11 cellular contexts compared by ENCODE assay signal in genomic region chr6:4914412-4915159, GRCh38.
DNase-seq lines count a peak whose midpoint lies in the region; ATAC-seq, FAIRE-seq and TF ChIP-seq lines count a peak whose summit lies in the region.
"Had no signal": no experiment of that assay in that cellular context is flagged by ENCODE, and none has a peak within 500 bp of the region (broad histone marks: within the 10 kb centered on the region; RNA-seq: fewer than 3 reads in every experiment).

No MANE protein-coding gene starts in this region.

- H3K9me3 ChIP-seq in astrocyte (ENCODE audit: insufficient read depth, low read depth, low read length) (no peaks in the 10 kb centered on the region), stomach smooth muscle (ENCODE audit: control insufficient read depth in 2 of 2, low read length in 2 of 2) (no peaks in the 10 kb centered on the region)
- H3K9me3 ChIP-seq: BE2C had no signal

- no peak for FAIRE-seq in astrocyte (lab: Jason Lieb, UNC)
- FAIRE-seq: GM12892 had no signal

- H3K4me3 Mint-ChIP-seq in activated T-cell treated with anti-CD3 and anti-CD28 coated beads, Interleukin-2, amount 50 U/mL, for 24 hours: no peak overlapping the region
- H3K4me3 Mint-ChIP-seq in astrocyte (ENCODE audit: unreplicated experiment): no peak overlapping the region

- peaks cover 65% of the 10 kb centered on the region for H3K4me1 Mint-ChIP-seq in activated T-cell treated with anti-CD3 and anti-CD28 coated beads, Interleukin-2, amount 50 U/mL, for 24 hours (ENCODE audit: low read depth)
- H3K4me1 Mint-ChIP-seq in astrocyte (ENCODE audit: low read depth, unreplicated experiment): peaks cover 39% of the 10 kb centered on the region

- H3K9me3 Mint-ChIP-seq in activated T-cell treated with anti-CD3 and anti-CD28 coated beads, Interleukin-2, amount 50 U/mL, for 24 hours: no peaks in the 10 kb centered on the region
- no peaks in the 10 kb centered on the region for H3K9me3 Mint-ChIP-seq in astrocyte (ENCODE audit: unreplicated experiment)

- no peak overlapping the region for H2AFZ ChIP-seq in astrocyte (ENCODE audit: low read depth, low read length)

- no peaks in the 10 kb centered on the region for H3K27me3 Mint-ChIP-seq in activated T-cell treated with anti-CD3 and anti-CD28 coated beads, Interleukin-2, amount 50 U/mL, for 24 hours
- H3K27me3 Mint-ChIP-seq in astrocyte (ENCODE audit: low read depth, unreplicated experiment): no peaks in the 10 kb centered on the region

- H3K4me3 ChIP-seq in astrocyte (ENCODE audit: insufficient read depth, low read depth, low read length) (no peak overlapping the region), stomach smooth muscle (ENCODE audit: low read length in 2 of 2) (peak overlapping the region; percentile 3 to 52)

- no peak overlapping the region for H3K27ac ChIP-seq in astrocyte (ENCODE audit: low read depth, low read length)
- H3K27ac ChIP-seq in stomach smooth muscle (ENCODE audit: low read length): no peak overlapping the region
- H3K27ac ChIP-seq: VCaP had no signal

- peak; percentile 51 for DNase-seq in activated T-cell treated with anti-CD3 and anti-CD28 coated beads, Interleukin-2, amount 50 U/mL, for 24 hours
- DNase-seq in activated T-cell treated with anti-CD3 and anti-CD28 coated beads for 4 hours (no peak), astrocyte (ENCODE audit: low read depth) (peak; percentile 48), kidney tubule cell (ENCODE audit: low spot score) (peak; percentile 60), G401 (ENCODE audit: low spot score) (no peak), dermis blood vessel endothelial cell (no peak)
- DNase-seq: BE2C had no signal

- peaks cover 3% of the 10 kb centered on the region for H3K4me1 ChIP-seq in astrocyte (ENCODE audit: insufficient read depth, low read length)
- peaks cover 17% of the 10 kb centered on the region for H3K4me1 ChIP-seq in stomach smooth muscle (ENCODE audit: control insufficient read depth, insufficient read depth, low read length)
- H3K4me1 ChIP-seq: BE2C had no signal

- H3K27ac Mint-ChIP-seq in activated T-cell treated with anti-CD3 and anti-CD28 coated beads, Interleukin-2, amount 50 U/mL, for 24 hours: peak overlapping the region; percentile 74
- H3K27ac Mint-ChIP-seq in astrocyte (ENCODE audit: unreplicated experiment): peak overlapping the region; percentile 13

- H4K20me1 ChIP-seq in astrocyte (ENCODE audit: insufficient read depth, low read length): peaks cover 58% of the 10 kb centered on the region

- peaks cover 14% of the 10 kb centered on the region for H3K79me2 ChIP-seq in astrocyte (ENCODE audit: insufficient read depth, low read length)

- H3K27me3 ChIP-seq in astrocyte (ENCODE audit: insufficient read depth, low read length) (no peaks in the 10 kb centered on the region), stomach smooth muscle (ENCODE audit: control insufficient read depth in 1 of 2, insufficient read depth in 2 of 2, low read length in 2 of 2) (no peaks in the 10 kb centered on the region)
- H3K27me3 ChIP-seq: BE2C had no signal

- in situ Hi-C loops in G401 (cut with HindIII; ENCODE audit: low sequenced_read_pairs): no loop called here

- H3K4me2 ChIP-seq in astrocyte (ENCODE audit: low read length): no peak overlapping the region

- no peak for TF ChIP-seq CTCF in astrocyte (IDR thresholded peaks at IDR 0.05; ENCODE audit: insufficient read depth, low read depth, low read length)

- H3K36me3 ChIP-seq in astrocyte (ENCODE audit: insufficient read depth, low read length): no peaks in the 10 kb centered on the region
- H3K36me3 ChIP-seq in stomach smooth muscle (ENCODE audit: control insufficient read depth in 2 of 2, insufficient read depth in 2 of 2, low read length in 2 of 2): no peaks in the 10 kb centered on the region

- H3K9ac ChIP-seq in astrocyte (ENCODE audit: low read length) (no peak overlapping the region), stomach smooth muscle (ENCODE audit: low read length in 2 of 2) (no peak overlapping the region)

- H3K36me3 Mint-ChIP-seq in activated T-cell treated with anti-CD3 and anti-CD28 coated beads, Interleukin-2, amount 50 U/mL, for 24 hours (ENCODE audit: low read depth): peaks cover 25% of the 10 kb centered on the region
- H3K36me3 Mint-ChIP-seq in astrocyte (ENCODE audit: low read depth, unreplicated experiment): peaks cover 7% of the 10 kb centered on the region

- ATAC-seq in GM18909 (IDR thresholded peaks at IDR 0.05; ENCODE audit: poor library complexity, unreplicated experiment): no peak

Comparison
In these comparisons a context has a peak if more than half of its experiments do, and no peak if none do; other contexts are left out.
1. DNase-seq: peak in activated T-cell treated with anti-CD3 and anti-CD28 coated beads, Interleukin-2, amount 50 U/mL, for 24 hours (single experiment), astrocyte (single experiment) and kidney tubule cell (single experiment); none in activated T-cell treated with anti-CD3 and anti-CD28 coated beads for 4 hours (single experiment), G401 (single experiment) and dermis blood vessel endothelial cell (single experiment).